Comparison of ENCODE assay signal across 24 cellular contexts in the genomic region with DNA sequence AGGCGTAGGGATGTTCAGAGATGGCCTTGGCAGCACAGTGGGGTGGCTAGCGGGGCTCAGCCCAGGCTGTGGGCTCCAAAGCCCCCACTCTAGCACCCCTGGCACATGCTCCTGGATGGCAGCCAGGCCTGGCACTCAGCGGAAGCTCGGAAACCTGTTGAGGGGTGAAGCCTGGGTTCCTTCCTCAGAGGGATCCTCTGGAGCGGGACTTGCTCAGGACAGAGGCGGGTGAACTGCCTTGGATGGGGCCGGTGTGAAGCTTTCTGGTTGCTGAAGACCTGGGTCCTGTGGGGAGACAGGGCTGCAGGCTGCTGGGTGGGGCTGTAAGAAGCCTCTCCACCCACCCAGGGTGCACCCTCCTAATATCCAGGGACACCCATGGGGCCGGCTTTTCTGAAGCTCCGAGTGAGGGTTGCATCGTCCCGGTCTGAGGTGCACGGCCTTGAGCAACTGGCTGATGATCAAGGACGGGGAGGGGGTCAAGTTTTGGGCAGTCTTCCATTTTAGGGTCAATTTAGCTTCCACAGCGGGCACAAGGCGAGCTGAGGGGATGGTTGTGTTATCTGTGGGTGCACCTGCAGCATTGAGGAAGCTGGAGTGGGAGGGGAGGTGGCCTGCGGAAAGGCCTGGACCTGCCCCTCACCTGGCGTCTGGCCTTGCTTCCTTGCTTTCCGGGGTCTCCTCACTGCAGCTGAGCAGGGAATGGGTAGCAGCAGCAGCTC. TPM values are rescaled to one million over a fixed set of nuclear protein-coding genes. Genes with fewer than 3 reads are reported as not detected.
DNase-seq lines count a peak whose midpoint lies in the region; ATAC-seq and TF ChIP-seq lines count a peak whose summit lies in the region.
"Had no signal": no experiment of that assay in that cellular context is flagged by ENCODE, and none has a peak within 500 bp of the region (broad histone marks: within the 10 kb centered on the region; RNA-seq: fewer than 3 reads in every experiment).

No MANE protein-coding gene starts in this region.

- CTCF ChIA-PET in CD8-positive, alpha-beta T cell (lab: Charles Lee): interaction anchor here (0.8 kb wide), 1 partner anchor 9 kb away, joined by 3 read pairs; no protein-coding TSS in a partner anchor

- H3K27ac ChIP-seq in osteoblast (ENCODE audit: low read depth, low read length) (no peak overlapping the region), MM.1S (ENCODE audit: low read length) (no peak overlapping the region)
- no peak overlapping the region for H3K27ac ChIP-seq in CD8-positive, alpha-beta T cell (ENCODE audit: low read depth, low read length)
- H3K27ac ChIP-seq: SK-N-MC had no signal

- H3K4me3 ChIP-seq in osteoblast (ENCODE audit: insufficient read depth, low read length): no peak overlapping the region
- no peak overlapping the region for H3K4me3 ChIP-seq in CD8-positive, alpha-beta T cell (ENCODE audit: low read depth, low read length)
- H3K4me3 ChIP-seq in MM.1S (ENCODE audit: low read length): no peak overlapping the region
- H3K4me3 ChIP-seq: GM12878, SK-N-MC had no signal

- peak overlapping the region; percentile 69 for H3K27ac Mint-ChIP-seq in dendritic cell treated with granulocyte-macrophage colony-stimulating factor and Interleukin-4, amounts not matched to agents 40 ng/mL and 50 ng/mL, for 4 days
- H3K27ac Mint-ChIP-seq in CD8-positive, alpha-beta T cell: no peak overlapping the region
- H3K27ac Mint-ChIP-seq: B cell; CD4-positive, alpha-beta memory T cell had no signal

- intact Hi-C loops in dendritic cell treated with granulocyte-macrophage colony-stimulating factor and Interleukin-4, amounts not matched to agents 40 ng/mL and 50 ng/mL, for 4 days (cut with micrococcal nuclease): no loop called here
- intact Hi-C loops in CD8-positive, alpha-beta T cell (cut with DNase I, micrococcal nuclease): no loop called here

- peaks cover 29% of the 10 kb centered on the region for H3K27me3 ChIP-seq in osteoblast (ENCODE audit: insufficient read depth, low read length)
- H3K27me3 ChIP-seq in CD8-positive, alpha-beta T cell (ENCODE audit: insufficient read depth, low read length): no peaks in the 10 kb centered on the region
- no peaks in the 10 kb centered on the region; the same call in 1 of the 2 replicates for H3K27me3 ChIP-seq in MM.1S (replicated peaks; ENCODE audit: insufficient read depth, low read length)

- TF ChIP-seq CTCF in osteoblast (IDR thresholded peaks at IDR 0.05; ENCODE audit: extremely low read depth, low read depth, low read length): no peak
- no peak for TF ChIP-seq CTCF in CD8-positive, alpha-beta T cell (IDR thresholded peaks at IDR 0.05)
- no peak for TF ChIP-seq CTCF in MM.1S (IDR thresholded peaks at IDR 0.05; ENCODE audit: low read length)

- H3K9ac ChIP-seq in MM.1S (ENCODE audit: low read length): no peak overlapping the region

- H3K4me1 Mint-ChIP-seq in dendritic cell treated with granulocyte-macrophage colony-stimulating factor and Interleukin-4, amounts not matched to agents 40 ng/mL and 50 ng/mL, for 4 days (ENCODE audit: low read depth): peaks cover 42% of the 10 kb centered on the region
- H3K4me1 Mint-ChIP-seq in CD8-positive, alpha-beta T cell (ENCODE audit: low read depth): peaks cover 5% of the 10 kb centered on the region
- peaks cover 8% of the 10 kb centered on the region for H3K4me1 Mint-ChIP-seq in activated T-cell treated with anti-CD3 and anti-CD28 coated beads, Interleukin-2, amount 50 U/mL, for 4 hours (ENCODE audit: low read depth)
- H3K4me1 Mint-ChIP-seq: B cell had no signal

- DNase-seq in 8988T (peak; percentile 18), AG08396 (ENCODE audit: low spot score) (peak; percentile 9), osteoblast (ENCODE audit: insufficient read length, low spot score, missing footprints) (peak; percentile 77), MM.1S (no peak)
- no peak for DNase-seq in CD8-positive, alpha-beta T cell
- no peak for DNase-seq in activated T-cell treated with anti-CD3 and anti-CD28 coated beads, Interleukin-2, amount 50 U/mL, for 4 hours
- DNase-seq: Calu3; CD4-positive, alpha-beta memory T cell; GF-D8; KG1; NCI-H1417; NCI-H187; NCI-H2107; NCI-H226; NCI-H524; NCI-H82; OCI-M1; SHP77 had no signal

- H4K20me1 ChIP-seq in osteoblast (ENCODE audit: insufficient read depth, low read length): no peaks in the 10 kb centered on the region
- no peaks in the 10 kb centered on the region for H4K20me1 ChIP-seq in MM.1S (ENCODE audit: insufficient read depth, low read length)

- H3K4me3 Mint-ChIP-seq in dendritic cell treated with granulocyte-macrophage colony-stimulating factor and Interleukin-4, amounts not matched to agents 40 ng/mL and 50 ng/mL, for 4 days: no peak overlapping the region
- H3K4me3 Mint-ChIP-seq in CD8-positive, alpha-beta T cell: no peak overlapping the region
- no peak overlapping the region for H3K4me3 Mint-ChIP-seq in activated T-cell treated with anti-CD3 and anti-CD28 coated beads, Interleukin-2, amount 50 U/mL, for 4 hours
- H3K4me3 Mint-ChIP-seq: B cell; CD4-positive, alpha-beta memory T cell had no signal

- H3K36me3 Mint-ChIP-seq in dendritic cell treated with granulocyte-macrophage colony-stimulating factor and Interleukin-4, amounts not matched to agents 40 ng/mL and 50 ng/mL, for 4 days (ENCODE audit: low read depth): no peaks in the 10 kb centered on the region
- H3K36me3 Mint-ChIP-seq in CD8-positive, alpha-beta T cell: no peaks in the 10 kb centered on the region
- no peaks in the 10 kb centered on the region for H3K36me3 Mint-ChIP-seq in activated T-cell treated with anti-CD3 and anti-CD28 coated beads, Interleukin-2, amount 50 U/mL, for 4 hours (ENCODE audit: insufficient read depth)
- H3K36me3 Mint-ChIP-seq: CD4-positive, alpha-beta memory T cell had no signal

- no peaks in the 10 kb centered on the region for H3K36me3 ChIP-seq in osteoblast (ENCODE audit: insufficient read depth, low read length)
- no peaks in the 10 kb centered on the region for H3K36me3 ChIP-seq in CD8-positive, alpha-beta T cell (ENCODE audit: insufficient read depth, low read length)
- no peaks in the 10 kb centered on the region for H3K36me3 ChIP-seq in MM.1S (replicated peaks; ENCODE audit: insufficient read depth, low read length)

- no peaks in the 10 kb centered on the region for H3K79me2 ChIP-seq in osteoblast (ENCODE audit: insufficient read depth, low read length)
- H3K79me2 ChIP-seq in MM.1S (ENCODE audit: low read length): no peaks in the 10 kb centered on the region

- H3K9me3 ChIP-seq in osteoblast (ENCODE audit: low read depth, low read length): no peaks in the 10 kb centered on the region
- no peaks in the 10 kb centered on the region for H3K9me3 ChIP-seq in CD8-positive, alpha-beta T cell (ENCODE audit: low read length)
- no peaks in the 10 kb centered on the region for H3K9me3 ChIP-seq in MM.1S (replicated peaks; ENCODE audit: insufficient read depth, low read length)

- no peak overlapping the region for H3K4me2 ChIP-seq in osteoblast (ENCODE audit: insufficient read depth, low read length)
- no peak overlapping the region for H3K4me2 ChIP-seq in MM.1S (ENCODE audit: low read depth, low read length)

- H2AFZ ChIP-seq in osteoblast (ENCODE audit: low read length) (no peak overlapping the region), MM.1S (ENCODE audit: low read length) (no peak overlapping the region)

- POLR2A ChIA-PET in CD8-positive, alpha-beta T cell (lab: Charles Lee): no interaction called here

- peaks cover 14% of the 10 kb centered on the region for H3F3A ChIP-seq in MM.1S (ENCODE audit: insufficient read depth, low read length)

- no peak for ATAC-seq in CD8-positive, alpha-beta T cell
- no peak for ATAC-seq in activated T-cell treated with anti-CD3 and anti-CD28 coated beads, Interleukin-2, amount 50 U/mL, for 4 hours
- ATAC-seq: GM12878 had no signal

- H3K27me3 Mint-ChIP-seq in dendritic cell treated with granulocyte-macrophage colony-stimulating factor and Interleukin-4, amounts not matched to agents 40 ng/mL and 50 ng/mL, for 4 days: peaks cover 69% of the 10 kb centered on the region
- peaks cover 14% of the 10 kb centered on the region for H3K27me3 Mint-ChIP-seq in CD8-positive, alpha-beta T cell (ENCODE audit: low read depth)
- H3K27me3 Mint-ChIP-seq in activated T-cell treated with anti-CD3 and anti-CD28 coated beads, Interleukin-2, amount 50 U/mL, for 4 hours (ENCODE audit: low read depth): peaks cover 14% of the 10 kb centered on the region

- no peaks in the 10 kb centered on the region for H3K9me3 Mint-ChIP-seq in dendritic cell treated with granulocyte-macrophage colony-stimulating factor and Interleukin-4, amounts not matched to agents 40 ng/mL and 50 ng/mL, for 4 days
- no peaks in the 10 kb centered on the region for H3K9me3 Mint-ChIP-seq in CD8-positive, alpha-beta T cell
- H3K9me3 Mint-ChIP-seq in activated T-cell treated with anti-CD3 and anti-CD28 coated beads, Interleukin-2, amount 50 U/mL, for 4 hours: no peaks in the 10 kb centered on the region
- H3K9me3 Mint-ChIP-seq: CD4-positive, alpha-beta memory T cell had no signal

- H3K4me1 ChIP-seq in osteoblast (ENCODE audit: insufficient read depth, low read length) (no peaks in the 10 kb centered on the region), MM.1S (ENCODE audit: low read length) (peaks cover 21% of the 10 kb centered on the region)
- peaks cover 10% of the 10 kb centered on the region for H3K4me1 ChIP-seq in CD8-positive, alpha-beta T cell (ENCODE audit: insufficient read depth, low read length)

- H3K9me2 ChIP-seq in MM.1S (replicated peaks; ENCODE audit: insufficient read depth, low read length): no peaks in the 10 kb centered on the region

RNA-seq across cellular contexts. Expression of a gene that starts 5.2 kb away (rescaled TPM):
- total RNA-seq in osteoblast: under 0.01 TPM in 1 of 2 replicates, not detected in the other
- total RNA-seq in CD8-positive, alpha-beta T cell: not detected
- total RNA-seq in activated T-cell treated with anti-CD3 and anti-CD28 coated beads, Interleukin-2, amount 50 U/mL, for 4 hours: not detected
- total RNA-seq: B cell; Calu3; CD4-positive, alpha-beta memory T cell; H4 had no signal

RNA-seq across cellular contexts. Expression of a gene that starts 8.4 kb away (rescaled TPM):
- total RNA-seq in osteoblast: not detected in 2 replicates
- total RNA-seq in CD8-positive, alpha-beta T cell: not detected
- not detected for total RNA-seq in activated T-cell treated with anti-CD3 and anti-CD28 coated beads, Interleukin-2, amount 50 U/mL, for 4 hours
- total RNA-seq: B cell; Calu3; CD4-positive, alpha-beta memory T cell; GM12878; H4; HT-29 had no signal

Comparison
In these comparisons a context has a peak if more than half of its experiments do, and no peak if none do; other contexts are left out.
1. DNase-seq: peak in 8988T (single experiment), AG08396 (single experiment) and osteoblast (single experiment); none in CD8-positive, alpha-beta T cell (0 of 7), activated T-cell treated with anti-CD3 and anti-CD28 coated beads, Interleukin-2, amount 50 U/mL, for 4 hours (single experiment) and MM.1S (single experiment).